ENCODE assay signal across 8 cellular contexts in the genomic region with DNA sequence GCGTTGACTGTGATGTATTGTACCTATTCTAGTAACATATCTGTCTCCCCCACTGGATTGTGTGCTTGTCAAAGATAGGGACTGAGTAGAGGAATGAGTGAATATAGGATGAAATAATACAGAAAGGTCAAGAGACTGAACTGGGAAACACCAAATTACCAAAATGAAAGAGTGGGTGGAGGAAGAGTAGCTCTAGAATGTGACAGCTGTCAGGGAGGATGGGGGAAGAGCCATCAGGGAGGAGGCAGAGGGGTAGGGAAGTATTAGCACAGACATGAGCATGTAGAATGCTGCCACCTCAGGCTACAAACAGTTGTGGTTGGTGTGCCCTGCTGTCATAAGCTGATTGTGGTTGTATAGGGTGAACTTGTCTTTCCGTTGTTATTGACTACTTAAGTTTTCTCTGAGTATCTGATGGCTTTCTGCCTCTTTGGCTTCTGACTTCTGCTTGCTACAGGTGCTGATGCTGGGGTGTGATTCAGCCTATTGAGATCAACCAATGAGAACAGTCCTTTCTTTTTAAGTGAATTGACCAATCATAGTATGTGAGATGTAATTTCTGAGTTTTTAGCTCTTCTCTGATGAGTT. TPM values are rescaled to one million over a fixed set of nuclear protein-coding genes. Genes with fewer than 3 reads are reported as not detected.
DNase-seq lines count a peak whose midpoint lies in the region; ATAC-seq and TF ChIP-seq lines count a peak whose summit lies in the region.

No MANE protein-coding gene starts in this region.

- TF ChIP-seq CTCF in neural progenitor cell (IDR thresholded peaks at IDR 0.05) (no peak), progenitor cell of endocrine pancreas (IDR thresholded peaks at IDR 0.05; ENCODE audit: unreplicated experiment) (no peak), hepatocyte (IDR thresholded peaks at IDR 0.05; ENCODE audit: poor library complexity) (no peak)

- H3K4me3 Mint-ChIP-seq in neural progenitor cell (no peak overlapping the region), progenitor cell of endocrine pancreas (ENCODE audit: low read depth) (no peak overlapping the region)

- H3K27me3 ChIP-seq in neural progenitor cell (no peaks in the 10 kb centered on the region), hepatocyte (no peaks in the 10 kb centered on the region)

- no peaks in the 10 kb centered on the region for H3K9me3 ChIP-seq in neural progenitor cell (ENCODE audit: low read depth)
- no peaks in the 10 kb centered on the region for H3K9me3 ChIP-seq in hepatocyte (ENCODE audit: low read depth)

- H3K36me3 ChIP-seq in neural progenitor cell: no peaks in the 10 kb centered on the region
- H3K36me3 ChIP-seq in hepatocyte (replicated peaks; ENCODE audit: insufficient read depth, low read depth): no peaks in the 10 kb centered on the region

- peak overlapping the region; percentile 43 for H3K4me2 ChIP-seq in neural progenitor cell
- no peak overlapping the region for H3K4me2 ChIP-seq in hepatocyte

- no peak overlapping the region for H3K4me3 ChIP-seq in neural progenitor cell
- H3K4me3 ChIP-seq in hepatocyte: no peak overlapping the region

- peaks cover 100% of the 10 kb centered on the region for H3K79me2 ChIP-seq in neural progenitor cell (ENCODE audit: low read depth)
- H3K79me2 ChIP-seq in hepatocyte: peaks cover 98% of the 10 kb centered on the region

- H3F3A ChIP-seq in neural progenitor cell (ENCODE audit: low read depth): peaks cover 11% of the 10 kb centered on the region

- H2AFZ ChIP-seq in neural progenitor cell (replicated peaks) (no peak overlapping the region), hepatocyte (no peak overlapping the region)

- peak; percentile 71 for DNase-seq in OCI-M1 (lab: John Stamatoyannopoulos, UW)
- peak; percentile 35 to 51 for DNase-seq in activated T-helper 1 cell treated with anti-CD3 and anti-CD28 coated beads, Interleukin-2, amount 50 U/mL, for 16 hours (ENCODE audit: low read depth in 1 of 2, low spot score in 1 of 2)
- no peak for DNase-seq in neural progenitor cell (ENCODE audit: low spot score)
- no peak for DNase-seq in progenitor cell of endocrine pancreas (ENCODE audit: low spot score, unreplicated experiment)
- no peak for DNase-seq in hepatocyte (ENCODE audit: low spot score)
- DNase-seq in RPMI8226: no peak

- H3K27me3 Mint-ChIP-seq in neural progenitor cell (ENCODE audit: insufficient read depth, low read depth) (no peaks in the 10 kb centered on the region), progenitor cell of endocrine pancreas (no peaks in the 10 kb centered on the region)

- no peaks in the 10 kb centered on the region for H3K9me3 Mint-ChIP-seq in neural progenitor cell
- H3K9me3 Mint-ChIP-seq in progenitor cell of endocrine pancreas (ENCODE audit: low read depth): no peaks in the 10 kb centered on the region

- 90% methylated on average over 2 of the region's 2 CpGs for WGBS in hepatocyte (ENCODE audit: low lambda C conversion rate, missing lambda C conversion rate)

- no peak overlapping the region for H3K9ac ChIP-seq in neural progenitor cell

- H4K20me1 ChIP-seq in neural progenitor cell (ENCODE audit: low read depth) (peaks cover 74% of the 10 kb centered on the region), hepatocyte (ENCODE audit: insufficient read depth, poor library complexity, severe bottlenecking) (peaks cover 77% of the 10 kb centered on the region)

- H3K4me1 Mint-ChIP-seq in neural progenitor cell (peaks cover 24% of the 10 kb centered on the region), progenitor cell of endocrine pancreas (ENCODE audit: low read depth) (peaks cover 32% of the 10 kb centered on the region)

- H3K27ac Mint-ChIP-seq in neural progenitor cell (no peak overlapping the region), progenitor cell of endocrine pancreas (no peak overlapping the region)

- H3K36me3 Mint-ChIP-seq in neural progenitor cell (no peaks in the 10 kb centered on the region), progenitor cell of endocrine pancreas (ENCODE audit: insufficient read depth) (no peaks in the 10 kb centered on the region)

- ATAC-seq in GM18867 (IDR thresholded peaks at IDR 0.05; ENCODE audit: unreplicated experiment) (peak; percentile 46), HG02885 (IDR thresholded peaks at IDR 0.05; ENCODE audit: poor library complexity, unreplicated experiment) (peak; percentile 41)

- H3K9me2 ChIP-seq in hepatocyte (replicated peaks; ENCODE audit: insufficient read depth): no peaks in the 10 kb centered on the region

- H3K27ac ChIP-seq in neural progenitor cell (no peak overlapping the region), hepatocyte (no peak overlapping the region)

- H3K4me1 ChIP-seq in neural progenitor cell (peaks cover 46% of the 10 kb centered on the region), hepatocyte (ENCODE audit: insufficient read depth) (peaks cover 10% of the 10 kb centered on the region)

RNA-seq across cellular contexts. Expression of gene CCSER2, which starts 5.6 kb away (rescaled TPM):
- total RNA-seq in neural progenitor cell (ENCODE audit: low replicate concordance) (24.0 and 39.3 TPM in 2 replicates), progenitor cell of endocrine pancreas (44.9 and 49.6 TPM in 2 replicates), hepatocyte (36.5 and 41.1 TPM in 2 replicates)
- polyA plus RNA-seq in hepatocyte: 28.7 and 39.7 TPM in 2 replicates

Comparison
In these comparisons a context has a peak if more than half of its experiments do, and no peak if none do; other contexts are left out.
1. DNase-seq: peak in OCI-M1 (single experiment) and activated T-helper 1 cell treated with anti-CD3 and anti-CD28 coated beads, Interleukin-2, amount 50 U/mL, for 16 hours (2 of 2); none in neural progenitor cell (single experiment), progenitor cell of endocrine pancreas (single experiment), hepatocyte (single experiment) and RPMI8226 (single experiment).